In the genomic region with DNA sequence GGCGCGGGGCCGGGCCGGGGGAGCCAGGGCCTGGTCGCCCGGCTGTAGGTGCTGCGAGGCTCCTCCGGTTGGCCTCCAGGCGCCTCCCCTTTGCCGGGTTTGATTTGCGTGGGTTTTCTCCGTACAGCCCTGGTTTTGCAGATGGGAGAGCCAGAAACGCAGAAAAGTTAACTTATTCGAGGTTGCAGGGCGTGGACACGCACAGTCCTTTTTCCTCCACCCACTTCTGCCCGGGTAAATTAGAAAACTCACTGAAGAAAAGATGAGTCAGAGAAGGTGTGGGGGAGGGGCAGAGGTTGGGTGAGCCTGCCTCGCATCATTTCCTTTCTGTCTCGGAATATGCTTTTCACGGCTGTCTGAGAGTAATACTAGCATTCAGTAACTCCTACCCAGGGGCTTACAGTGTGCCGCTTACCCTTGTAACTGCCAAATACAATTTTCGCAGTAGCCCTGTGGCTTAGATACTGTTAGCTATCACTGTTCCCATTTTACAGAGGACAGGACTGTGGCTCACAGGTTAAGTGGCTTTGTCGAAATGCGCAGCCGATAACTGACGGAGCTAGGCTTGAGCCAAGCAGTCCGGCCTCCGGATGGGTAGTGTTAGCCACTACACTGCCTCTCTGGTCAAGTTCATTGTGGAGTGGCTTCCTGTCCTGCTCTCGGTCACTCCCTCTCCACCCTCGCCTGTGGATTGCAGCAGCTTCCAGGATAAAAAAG, we compare ENCODE assay signal across 8 cellular contexts. TPM values are rescaled to one million over a fixed set of nuclear protein-coding genes. Genes with fewer than 3 reads are reported as not detected.
DNase-seq lines count a peak whose midpoint lies in the region; ATAC-seq and TF ChIP-seq lines count a peak whose summit lies in the region.

No MANE protein-coding gene starts in this region.

- peak overlapping the region; percentile 95 for H3K27ac ChIP-seq in RWPE2 (ENCODE audit: poor library complexity, severe bottlenecking)
- H3K27ac ChIP-seq in suprapubic skin = peak overlapping the region; percentile 98

- H3K36me3 ChIP-seq in RWPE2 (ENCODE audit: low read depth) (peaks cover 38% of the 10 kb centered on the region), suprapubic skin (peaks cover 30% of the 10 kb centered on the region)

- no peak for TF ChIP-seq EP300 in suprapubic skin (IDR thresholded peaks at IDR 0.05)

- WGBS in suprapubic skin = 1% methylated on average over 15 of the region's 30 CpGs

- H3K9me3 ChIP-seq in RWPE2 (ENCODE audit: severe bottlenecking) = no peaks in the 10 kb centered on the region
- H3K9me3 ChIP-seq in suprapubic skin = no peaks in the 10 kb centered on the region

- ATAC-seq in GM18909 (IDR thresholded peaks at IDR 0.05; ENCODE audit: poor library complexity, unreplicated experiment) (peak; percentile 36), HG03354 (IDR thresholded peaks at IDR 0.05; ENCODE audit: poor library complexity, severe bottlenecking, unreplicated experiment) (peak; percentile 43), RWPE2 (ENCODE audit: low read depth) (peak; percentile 60), omental fat pad (ENCODE audit: low FRiP score) (peak; percentile 82)

- H3K4me1 ChIP-seq in RWPE2 (ENCODE audit: insufficient read depth, poor library complexity, severe bottlenecking) = peaks cover 7% of the 10 kb centered on the region
- H3K4me1 ChIP-seq in suprapubic skin = peaks cover 24% of the 10 kb centered on the region

- TF ChIP-seq POLR2A in suprapubic skin (IDR thresholded peaks at IDR 0.05) = no peak

- TF ChIP-seq CTCF in AG09309 (IDR thresholded peaks at IDR 0.05; ENCODE audit: control insufficient read depth, insufficient read depth, low read depth, low read length, missing control alignments) (no peak), RWPE2 (IDR thresholded peaks at IDR 0.05; ENCODE audit: poor library complexity, severe bottlenecking) (no peak), omental fat pad (IDR thresholded peaks at IDR 0.05) (no peak), suprapubic skin (IDR thresholded peaks at IDR 0.05) (no peak)

- DNase-seq in AG09309 (ENCODE audit: low read depth) = peak; percentile 50
- DNase-seq in RWPE2 (ENCODE audit: low spot score) = no peak
- DNase-seq in activated effector memory CD4-positive, alpha-beta T cell treated with Interleukin-2 at 50 U/mL for 16 hours = peak; percentile 78
- DNase-seq in germinal center (ENCODE audit: low spot score) = peak; percentile 23
- peak; percentile 90 for DNase-seq in omental fat pad (ENCODE audit: low spot score)
- peak in 1 of 2 donors; percentile 84 for DNase-seq in suprapubic skin (ENCODE audit: low spot score in 2 of 2)

- H3K27me3 ChIP-seq in RWPE2 (ENCODE audit: insufficient read depth, poor library complexity, severe bottlenecking) (no peaks in the 10 kb centered on the region), suprapubic skin (no peaks in the 10 kb centered on the region)

- H3K4me3 ChIP-seq in AG09309 (ENCODE audit: control insufficient read depth, low read depth, low read length) = peak overlapping the region; percentile 85
- H3K4me3 ChIP-seq in RWPE2 (ENCODE audit: severe bottlenecking) = peak overlapping the region; percentile 84
- H3K4me3 ChIP-seq in suprapubic skin = peak overlapping the region; percentile 98

RNA-seq across cellular contexts. Expression of gene FADD, which starts 0.8 kb away (rescaled TPM):
- total RNA-seq in omental fat pad (10 to 100 TPM; 18.4 to 30.1 (median 22.6) TPM), suprapubic skin (10 to 100 TPM; 12.3 to 29.3 (median 18.1) TPM)
